In the genomic region with DNA sequence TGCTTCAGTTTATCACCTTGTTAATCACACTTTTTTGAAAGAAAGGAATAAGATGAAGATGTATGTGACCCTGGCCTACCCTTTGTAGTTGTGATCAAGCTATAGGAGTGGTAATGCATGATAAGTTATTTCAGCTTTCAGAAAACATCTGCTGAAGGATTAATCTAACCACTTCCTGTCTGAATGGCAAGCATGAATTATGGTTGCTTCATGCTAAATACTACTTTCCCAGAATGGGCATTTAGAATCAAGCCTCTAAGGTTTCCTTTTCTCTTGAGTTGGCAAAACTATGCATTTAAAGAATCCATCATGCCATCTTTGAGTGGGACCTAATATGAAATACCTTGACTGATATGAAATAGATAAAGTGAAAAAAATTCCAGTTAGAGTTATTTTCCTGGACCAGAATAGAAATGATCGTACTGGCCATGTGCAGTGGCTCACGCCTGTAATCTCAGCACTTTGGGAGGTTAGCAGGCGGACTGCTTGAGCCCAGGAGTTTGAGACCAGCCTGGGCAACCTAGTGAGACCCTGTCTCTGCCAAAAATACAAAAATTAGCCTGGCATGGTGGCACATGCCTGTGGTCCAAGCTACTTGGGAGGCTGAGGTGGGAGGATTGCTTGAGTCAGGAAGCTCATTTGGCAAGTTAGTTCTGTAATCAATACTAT, we compare ENCODE assay signal across 8 cellular contexts. TPM values are rescaled to one million over a fixed set of nuclear protein-coding genes. Genes with fewer than 3 reads are reported as not detected.
A peak's percentile ranks its signal among the peaks of the same experiment; 100 is the strongest.
DNase-seq lines count a peak whose midpoint lies in the region; ATAC-seq and TF ChIP-seq lines count a peak whose summit lies in the region.

No MANE protein-coding gene starts in this region.

- H3K4me3 ChIP-seq in RWPE2 (ENCODE audit: severe bottlenecking), result no peak overlapping the region
- no peak overlapping the region for H3K4me3 ChIP-seq in BE2C (ENCODE audit: low read depth, low read length)
- H3K4me3 ChIP-seq in sigmoid colon, result no peak overlapping the region
- no peak overlapping the region for H3K4me3 ChIP-seq in upper lobe of right lung

- H3K9me3 ChIP-seq in RWPE2 (ENCODE audit: severe bottlenecking) (no peaks in the 10 kb centered on the region), BE2C (no peaks in the 10 kb centered on the region), sigmoid colon (no peaks in the 10 kb centered on the region), upper lobe of right lung (no peaks in the 10 kb centered on the region)

- TF ChIP-seq EP300 in sigmoid colon (IDR thresholded peaks at IDR 0.05), result no peak

- no peak for TF ChIP-seq POLR2A in sigmoid colon (IDR thresholded peaks at IDR 0.05)

- H3K36me3 ChIP-seq in RWPE2 (ENCODE audit: low read depth) (peaks cover 55% of the 10 kb centered on the region), BE2C (no peaks in the 10 kb centered on the region), sigmoid colon (peaks cover 0 to 8% (median 0%) of the 10 kb centered on the region in 4 donors), upper lobe of right lung (no peaks in the 10 kb centered on the region)

- peak overlapping the region; percentile 1 for H3K27ac ChIP-seq in RWPE2 (ENCODE audit: poor library complexity, severe bottlenecking)
- H3K27ac ChIP-seq in sigmoid colon, result no peak overlapping the region
- no peak overlapping the region for H3K27ac ChIP-seq in upper lobe of right lung

- H3K27me3 ChIP-seq in RWPE2 (ENCODE audit: insufficient read depth, poor library complexity, severe bottlenecking) (no peaks in the 10 kb centered on the region), BE2C (no peaks in the 10 kb centered on the region), sigmoid colon (no peaks in the 10 kb centered on the region), upper lobe of right lung (no peaks in the 10 kb centered on the region)

- TF ChIP-seq CTCF in RWPE2 (IDR thresholded peaks at IDR 0.05; ENCODE audit: poor library complexity, severe bottlenecking), result no peak
- no peak for TF ChIP-seq CTCF in BE2C (IDR thresholded peaks at IDR 0.05; ENCODE audit: low read depth, low read length)
- TF ChIP-seq CTCF in sigmoid colon (IDR thresholded peaks at IDR 0.05), result no peak
- no peak for TF ChIP-seq CTCF in upper lobe of right lung (IDR thresholded peaks at IDR 0.05)

- intact Hi-C loops in sigmoid colon (cut with DNase I) (no loop called here), upper lobe of right lung (cut with DNase I) (loop anchor here (5.0 kb wide), 1 partner anchor 257 kb away; no protein-coding TSS in a partner anchor)

- no peak for DNase-seq in RWPE2 (ENCODE audit: low spot score)
- peak; percentile 61 for DNase-seq in fibroblast of peridontal ligament (ENCODE audit: extremely low read depth)
- no peak for DNase-seq in NCI-H187 treated with DMSO at 0.1 percent for 48 hours (lab: John Stamatoyannopoulos, UW)
- DNase-seq in BE2C, result no peak
- no peak for DNase-seq in sigmoid colon
- DNase-seq in upper lobe of right lung, result no peak

- ATAC-seq in GM18498 (IDR thresholded peaks at IDR 0.05; ENCODE audit: unreplicated experiment) (peak; percentile 29), HG03196 (IDR thresholded peaks at IDR 0.05; ENCODE audit: unreplicated experiment) (peak; percentile 33), RWPE2 (ENCODE audit: low read depth) (no peak), upper lobe of right lung (no peak)

- no peaks in the 10 kb centered on the region for H3K4me1 ChIP-seq in RWPE2 (ENCODE audit: insufficient read depth, poor library complexity, severe bottlenecking)
- H3K4me1 ChIP-seq in BE2C, result peaks cover 5% of the 10 kb centered on the region; the same call in 1 of the 2 replicates
- peaks cover 0 to 3% (median 0%) of the 10 kb centered on the region in 4 donors for H3K4me1 ChIP-seq in sigmoid colon
- no peaks in the 10 kb centered on the region for H3K4me1 ChIP-seq in upper lobe of right lung

- WGBS in sigmoid colon, 2 donors, result 71 to 92% methylated on average over 3 of the region's 3 CpGs

RNA-seq across cellular contexts. Expression of gene ANXA3, which starts 59.1 kb away (rescaled TPM):
- polyA plus RNA-seq in BE2C (2012; ENCODE audit: insufficient read depth, insufficient read length, low read depth), result not detected
- 10 to 100 TPM; 17.8 to 62.9 (median 34.3) TPM for total RNA-seq in sigmoid colon
- polyA plus RNA-seq in sigmoid colon, result 100 to 1,000 TPM in 1 of 3 donors, 10 to 100 TPM in 2; 46.4 to 109 (median 48.0) TPM
- 182 TPM for total RNA-seq in upper lobe of right lung

Comparison
In these comparisons a context has a peak if more than half of its experiments do, and no peak if none do; other contexts are left out.
1. ATAC-seq: peak in GM18498 (single experiment) and HG03196 (single experiment); none in RWPE2 (single experiment) and upper lobe of right lung (single experiment).